Comparison of ENCODE assay signal across 15 cellular contexts in the genomic region with DNA sequence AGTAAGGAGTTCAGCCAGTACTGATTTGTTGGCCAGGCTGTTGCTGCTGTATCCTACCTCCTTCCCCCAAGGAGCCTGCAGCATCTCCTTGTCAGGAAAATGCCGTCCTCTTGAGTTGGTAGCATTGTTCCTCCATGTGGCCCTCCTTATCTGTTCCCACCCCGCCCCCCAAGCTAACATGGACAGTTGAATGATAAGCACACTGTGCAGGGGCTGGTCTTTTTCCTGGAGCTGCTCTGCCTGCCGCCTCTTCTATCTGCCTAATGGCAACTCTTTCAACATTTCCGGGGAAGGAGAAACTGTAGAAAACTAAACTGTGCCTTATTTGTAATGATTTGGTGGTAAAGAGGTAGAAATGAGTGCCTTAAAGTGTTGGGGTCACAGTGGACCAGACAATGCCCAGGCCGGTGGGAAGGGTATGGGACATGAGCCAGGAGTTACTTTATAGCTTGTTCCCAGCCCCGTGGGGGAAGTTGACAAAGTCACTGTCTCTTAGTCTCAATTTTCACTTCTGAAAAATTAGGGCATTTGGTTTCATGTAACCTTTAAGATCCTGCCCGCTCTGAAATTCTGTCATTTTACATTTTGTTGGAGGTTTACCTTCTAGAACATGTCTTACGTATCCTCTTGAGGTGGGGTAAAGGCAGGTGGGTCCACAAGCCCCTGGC. TPM values are rescaled to one million over a fixed set of nuclear protein-coding genes. Genes with fewer than 3 reads are reported as not detected.
A peak's percentile ranks its signal among the peaks of the same experiment; 100 is the strongest.
DNase-seq lines count a peak whose midpoint lies in the region; ATAC-seq, FAIRE-seq and TF ChIP-seq lines count a peak whose summit lies in the region.
"Had no signal": no experiment of that assay in that cellular context is flagged by ENCODE, and none has a peak within 500 bp of the region (broad histone marks: within the 10 kb centered on the region; RNA-seq: fewer than 3 reads in every experiment).

No MANE protein-coding gene starts in this region.

- peak overlapping the region; percentile 65 for H3K4me2 ChIP-seq in HepG2 (ENCODE audit: low read depth, low read length)

- no peaks in the 10 kb centered on the region for H3K9me3 Mint-ChIP-seq in activated T-helper 1 cell treated with anti-CD3 and anti-CD28 coated beads, Interleukin-12 subunit alpha, Interleukin-12 subunit beta, Interleukin-2, Interleukin-4 antibody, amounts not matched to agents 30 ng/mL and 10 ng/mL and 1 ng/mL, durations not matched to agents 14 hours and 24 hours and 36 hours

- H3K79me2 ChIP-seq in HepG2 (ENCODE audit: insufficient read depth, low read length): peaks cover 90% of the 10 kb centered on the region

- H3K27ac ChIP-seq in HepG2 (ENCODE audit: extremely low read length, insufficient read depth, low read length) (peak overlapping the region; percentile 39), right lobe of liver (peak overlapping the region in 1 of 3 donors; percentile 51), kidney (ENCODE audit: low read depth in 2 of 2, low read length in 2 of 2) (no peak overlapping the region)
- H3K27ac ChIP-seq: ovary, SK-N-MC had no signal

- no peak overlapping the region for H3K4me3 Mint-ChIP-seq in activated T-helper 1 cell treated with anti-CD3 and anti-CD28 coated beads, Interleukin-12 subunit alpha, Interleukin-12 subunit beta, Interleukin-2, Interleukin-4 antibody, amounts not matched to agents 30 ng/mL and 10 ng/mL and 1 ng/mL, durations not matched to agents 14 hours and 24 hours and 36 hours

- WGBS in HepG2 (ENCODE audit: low lambda C conversion rate): 40% methylated on average over 8 of the region's 8 CpGs
- WGBS in right lobe of liver (ENCODE audit: insufficient coverage, low coverage, low lambda C conversion rate, missing lambda C conversion rate): 48% methylated on average over 8 of the region's 8 CpGs

- no peak overlapping the region for H3K27ac Mint-ChIP-seq in activated T-helper 1 cell treated with anti-CD3 and anti-CD28 coated beads, Interleukin-12 subunit alpha, Interleukin-12 subunit beta, Interleukin-2, Interleukin-4 antibody, amounts not matched to agents 30 ng/mL and 10 ng/mL and 1 ng/mL, durations not matched to agents 14 hours and 24 hours and 36 hours

- no peaks in the 10 kb centered on the region for H3K9me3 ChIP-seq in HepG2 (ENCODE audit: low read length)
- no peaks in the 10 kb centered on the region for H3K9me3 ChIP-seq in right lobe of liver
- no peaks in the 10 kb centered on the region for H3K9me3 ChIP-seq in kidney (ENCODE audit: control insufficient read depth in 1 of 2, low read length in 2 of 2)
- H3K9me3 ChIP-seq: ovary had no signal

- CTCF ChIA-PET in HepG2 (lab: Yijun Ruan, JAX; ENCODE audit: low intra/inter-chr PET ratio, low total read pairs): no interaction called here

- no peak for TF ChIP-seq EP300 in HepG2 (IDR thresholded peaks at IDR 0.05; ENCODE audit: low read depth in 2 of 2, low read length in 2 of 2)
- TF ChIP-seq EP300 in HepG2 (CRISPR knock-in tag; IDR thresholded peaks at IDR 0.05; ENCODE audit: borderline replicate concordance): no peak

- no peaks in the 10 kb centered on the region for H3K27me3 Mint-ChIP-seq in activated T-helper 1 cell treated with anti-CD3 and anti-CD28 coated beads, Interleukin-12 subunit alpha, Interleukin-12 subunit beta, Interleukin-2, Interleukin-4 antibody, amounts not matched to agents 30 ng/mL and 10 ng/mL and 1 ng/mL, durations not matched to agents 14 hours and 24 hours and 36 hours (ENCODE audit: insufficient read depth)

- peaks cover 17% of the 10 kb centered on the region for H3K36me3 Mint-ChIP-seq in activated T-helper 1 cell treated with anti-CD3 and anti-CD28 coated beads, Interleukin-12 subunit alpha, Interleukin-12 subunit beta, Interleukin-2, Interleukin-4 antibody, amounts not matched to agents 30 ng/mL and 10 ng/mL and 1 ng/mL, durations not matched to agents 14 hours and 24 hours and 36 hours (ENCODE audit: low read depth)

- H3K4me3 ChIP-seq in HepG2 (replicated peaks in 1 of 3; ENCODE audit: insufficient read depth in 1 of 3, low read depth in 2 of 3, low read length in 3 of 3): peak overlapping the region in 1 of 3 experiments; percentile 18; a peak in 3 of 6 replicates
- H3K4me3 ChIP-seq in right lobe of liver: no peak overlapping the region
- H3K4me3 ChIP-seq in kidney (ENCODE audit: low read length in 2 of 2): no peak overlapping the region
- H3K4me3 ChIP-seq: ovary, SK-N-MC had no signal

- TF ChIP-seq POLR2A in HepG2 (IDR thresholded peaks at IDR 0.05; ENCODE audit: insufficient read depth in 1 of 2, low read depth in 2 of 2, low read length in 2 of 2): no peak
- no peak for TF ChIP-seq POLR2A in right lobe of liver (IDR thresholded peaks at IDR 0.05)

- peaks cover 68% of the 10 kb centered on the region for H3K4me1 Mint-ChIP-seq in activated T-helper 1 cell treated with anti-CD3 and anti-CD28 coated beads, Interleukin-12 subunit alpha, Interleukin-12 subunit beta, Interleukin-2, Interleukin-4 antibody, amounts not matched to agents 30 ng/mL and 10 ng/mL and 1 ng/mL, durations not matched to agents 14 hours and 24 hours and 36 hours (ENCODE audit: low read depth)

- TF ChIP-seq RAD21 in HepG2 (CRISPR knock-in tag; IDR thresholded peaks at IDR 0.05): no peak

- intact Hi-C loops in HepG2 (cut with micrococcal nuclease; ENCODE audit: unreplicated experiment) (no loop called here), right lobe of liver (cut with DNase I) (no loop called here), kidney (cut with DNase I) (no loop called here)
- intact Hi-C loops in activated T-helper 1 cell treated with anti-CD3 and anti-CD28 coated beads, Interleukin-12 subunit alpha, Interleukin-12 subunit beta, Interleukin-2, Interleukin-4 antibody, amounts not matched to agents 30 ng/mL and 10 ng/mL and 1 ng/mL, durations not matched to agents 14 hours and 24 hours and 36 hours (cut with micrococcal nuclease): no loop called here

- BruUV-seq in HepG2 (replicated peaks; lab: Mats Ljungman, UMichigan): no TSS peak

- H3K27me3 ChIP-seq in HepG2 (ENCODE audit: control insufficient read depth in 1 of 2, insufficient read depth in 2 of 2, low read length in 2 of 2) (no peaks in the 10 kb centered on the region), right lobe of liver (no peaks in the 10 kb centered on the region)
- H3K27me3 ChIP-seq: ovary had no signal

- peak; percentile 32 for DNase-seq in HepG2 (ENCODE audit: low spot score)
- no peak for DNase-seq in right lobe of liver
- peak; percentile 88 for DNase-seq in OCI-M1 (lab: John Stamatoyannopoulos, UW)
- peak; percentile 15 for DNase-seq in kidney
- no peak for DNase-seq in activated T-helper 1 cell treated with anti-CD3 and anti-CD28 coated beads, Interleukin-12 subunit alpha, Interleukin-12 subunit beta, Interleukin-2, Interleukin-4 antibody, amounts not matched to agents 30 ng/mL and 10 ng/mL and 1 ng/mL, durations not matched to agents 14 hours and 24 hours and 36 hours (ENCODE audit: low spot score)
- no peak for DNase-seq in DMS79 (lab: John Stamatoyannopoulos, UW)
- DNase-seq: effector CD8-positive, alpha-beta T cell; head of caudate nucleus; NCI-H524; ovary; stimulated activated CD4-positive, alpha-beta T cell treated with anti-CD3 and anti-CD28 coated beads, Interleukin-1b, Interleukin-23, amount 100 ng/mL, for 48 hours had no signal

- H3K4me1 ChIP-seq in HepG2 (ENCODE audit: insufficient read depth, low read length): peaks cover 87% of the 10 kb centered on the region
- peaks cover 0 to 21% (median 7%) of the 10 kb centered on the region in 4 donors for H3K4me1 ChIP-seq in right lobe of liver
- peaks cover 3 to 11% of the 10 kb centered on the region in 2 donors for H3K4me1 ChIP-seq in kidney (ENCODE audit: control insufficient read depth in 1 of 2, insufficient read depth in 1 of 2, low read depth in 1 of 2, low read length in 2 of 2)

- H3K9ac ChIP-seq in HepG2 (ENCODE audit: insufficient read depth, low read depth, low read length) (peak overlapping the region; percentile 21; the same call in 1 of the 2 replicates), kidney (ENCODE audit: low read length in 2 of 2) (no peak overlapping the region)

- FAIRE-seq in HepG2 (lab: Jason Lieb, UNC) (no peak), kidney (lab: Jason Lieb, UNC) (no peak)

- POLR2A ChIA-PET in HepG2 (lab: Yijun Ruan, JAX): interaction anchor here (0.7 to 6.7 kb wide), 2 partner anchors 35 to 40 kb away, joined by 3 to 56 read pairs; no protein-coding TSS in a partner anchor

- in situ Hi-C loops in HepG2 (cut with HindIII; ENCODE audit: extremely low pct_ligation_motif_present, low pct_unique_long_range_greater_than_20kb): no loop called here

- ATAC-seq in HepG2 (no peak), right lobe of liver (no peak), GM21825 (IDR thresholded peaks at IDR 0.05; ENCODE audit: unreplicated experiment) (no peak), GM19452 (IDR thresholded peaks at IDR 0.05; ENCODE audit: unreplicated experiment) (no peak)

- H3K36me3 ChIP-seq in HepG2 (replicated peaks in 1 of 2; ENCODE audit: control insufficient read depth in 1 of 2, insufficient read depth in 2 of 2, low read length in 2 of 2) (peaks cover 2 to 10% of the 10 kb centered on the region in 2 experiments; a peak in 1 of 5 replicates), right lobe of liver (no peaks in the 10 kb centered on the region), kidney (ENCODE audit: control insufficient read depth in 1 of 2, insufficient read depth in 2 of 2, low read length in 2 of 2) (no peaks in the 10 kb centered on the region)
- H3K36me3 ChIP-seq: ovary had no signal

- peaks cover 27% of the 10 kb centered on the region for H4K20me1 ChIP-seq in HepG2 (ENCODE audit: insufficient read depth, low read length)

- no peak overlapping the region for H2AFZ ChIP-seq in HepG2 (ENCODE audit: low read length)

- TF ChIP-seq CTCF in HepG2 (CRISPR knock-in tag; IDR thresholded peaks at IDR 0.05): no peak
- no peak for TF ChIP-seq CTCF in right lobe of liver (IDR thresholded peaks at IDR 0.05)
- no peak for TF ChIP-seq CTCF in kidney (IDR thresholded peaks at IDR 0.05; ENCODE audit: borderline replicate concordance, extremely low read depth, insufficient read depth)

RNA-seq across cellular contexts. Expression of a gene that starts 4.5 kb away (rescaled TPM):
- total RNA-seq in HepG2 (2016; rRNA removed; fragmentation: Illumina TruSeq; extraction: Trizol) (26.4 and 36.7 TPM in 2 replicates), right lobe of liver (10 to 100 TPM in 4 of 6 experiments, 1 to 10 TPM in 2; 5.6 to 43.0 (median 17.3) TPM), kidney (13.0 TPM)
- total RNA-seq in HepG2 (2016; cell fraction: cytosol; rRNA removed; fragmentation: Illumina TruSeq; extraction: Trizol; ENCODE audit: low read depth): 28.0 and 29.8 TPM in 2 replicates
- 25.8 and 32.7 TPM in 2 replicates for total RNA-seq in HepG2 (2016; cell fraction: insoluble cytoplasmic fraction; rRNA removed; fragmentation: Illumina TruSeq; extraction: Trizol)
- total RNA-seq in HepG2 (2016; cell fraction: membrane; rRNA removed; fragmentation: Illumina TruSeq; extraction: Trizol): 21.5 TPM in 2 replicates
- total RNA-seq in HepG2 (2016; cell fraction: nucleus; rRNA removed; fragmentation: Illumina TruSeq; extraction: Trizol): 34.3 and 41.9 TPM in 2 replicates
- polyA plus RNA-seq in HepG2 (2011; rRNA removed) (48.2 TPM in 2 replicates), kidney (ENCODE audit: insufficient read depth, low read depth, low replicate concordance) (5.7 TPM)
- 24.5 and 25.4 TPM in 2 replicates for polyA plus RNA-seq in HepG2 (2011; cell fraction: cytosol; rRNA removed)
- 91.1 and 92.6 TPM in 2 replicates for polyA plus RNA-seq in HepG2 (2011; cell fraction: nucleus; rRNA removed)
- polyA plus RNA-seq in HepG2 (2012): 34.1 and 39.4 TPM in 2 replicates
- polyA plus RNA-seq in HepG2 (2016; cell fraction: cytosol; fragmentation: Illumina TruSeq; extraction: Trizol; ENCODE audit: low read depth): 8.3 and 8.5 TPM in 2 replicates
- 26.6 and 30.9 TPM in 2 replicates for polyA plus RNA-seq in HepG2 (2016; cell fraction: insoluble cytoplasmic fraction; fragmentation: Illumina TruSeq; extraction: Trizol; ENCODE audit: low read depth)
- polyA plus RNA-seq in HepG2 (2016; cell fraction: membrane; fragmentation: Illumina TruSeq; extraction: Trizol; ENCODE audit: low read depth): 15.4 and 16.9 TPM in 2 replicates
- 87.6 and 89.2 TPM in 2 replicates for polyA plus RNA-seq in HepG2 (2016; cell fraction: nucleus; fragmentation: Illumina TruSeq; extraction: Trizol; ENCODE audit: insufficient read depth, low read depth)
- polyA minus RNA-seq in HepG2 (2011; rRNA and poly(A)+ RNA removed; ENCODE audit: low replicate concordance): 15.6 and 49.1 TPM in 2 replicates
- polyA minus RNA-seq in HepG2 (2011; cell fraction: cytosol; rRNA and poly(A)+ RNA removed): 12.3 and 12.7 TPM in 2 replicates
- 57.0 and 67.1 TPM in 2 replicates for polyA minus RNA-seq in HepG2 (2011; cell fraction: nucleus; rRNA and poly(A)+ RNA removed)
- 30.7 and 38.6 TPM in 2 replicates for total RNA-seq in activated T-helper 1 cell treated with anti-CD3 and anti-CD28 coated beads, Interleukin-12 subunit alpha, Interleukin-12 subunit beta, Interleukin-2, Interleukin-4 antibody, amounts not matched to agents 30 ng/mL and 10 ng/mL and 1 ng/mL, durations not matched to agents 14 hours and 24 hours and 36 hours

RNA-seq across cellular contexts. Expression of a gene that starts 29.4 kb away (rescaled TPM):
- total RNA-seq in HepG2 (2016; rRNA removed; fragmentation: Illumina TruSeq; extraction: Trizol) (10.0 and 10.5 TPM in 2 replicates), right lobe of liver (not detected), kidney (not detected)
- 9.4 and 11.8 TPM in 2 replicates for total RNA-seq in HepG2 (2016; cell fraction: cytosol; rRNA removed; fragmentation: Illumina TruSeq; extraction: Trizol; ENCODE audit: low read depth)
- 9.5 and 11.5 TPM in 2 replicates for total RNA-seq in HepG2 (2016; cell fraction: insoluble cytoplasmic fraction; rRNA removed; fragmentation: Illumina TruSeq; extraction: Trizol)
- 10.2 and 12.3 TPM in 2 replicates for total RNA-seq in HepG2 (2016; cell fraction: membrane; rRNA removed; fragmentation: Illumina TruSeq; extraction: Trizol)
- total RNA-seq in HepG2 (2016; cell fraction: nucleus; rRNA removed; fragmentation: Illumina TruSeq; extraction: Trizol): 3.3 and 4.2 TPM in 2 replicates
- polyA plus RNA-seq in HepG2 (2011; rRNA removed) (12.2 and 13.8 TPM in 2 replicates), kidney (ENCODE audit: insufficient read depth, low read depth, low replicate concordance) (not detected)
- polyA plus RNA-seq in HepG2 (2011; cell fraction: cytosol; rRNA removed): 10.6 and 20.2 TPM in 2 replicates
- polyA plus RNA-seq in HepG2 (2011; cell fraction: nucleus; rRNA removed): 5.9 and 7.2 TPM in 2 replicates
- 4.3 and 11.1 TPM in 2 replicates for polyA plus RNA-seq in HepG2 (2012)
- 14.1 and 18.5 TPM in 2 replicates for polyA plus RNA-seq in HepG2 (2016; cell fraction: cytosol; fragmentation: Illumina TruSeq; extraction: Trizol; ENCODE audit: low read depth)
- 14.2 and 18.6 TPM in 2 replicates for polyA plus RNA-seq in HepG2 (2016; cell fraction: insoluble cytoplasmic fraction; fragmentation: Illumina TruSeq; extraction: Trizol; ENCODE audit: low read depth)
- 13.4 and 14.9 TPM in 2 replicates for polyA plus RNA-seq in HepG2 (2016; cell fraction: membrane; fragmentation: Illumina TruSeq; extraction: Trizol; ENCODE audit: low read depth)
- 12.3 and 12.7 TPM in 2 replicates for polyA plus RNA-seq in HepG2 (2016; cell fraction: nucleus; fragmentation: Illumina TruSeq; extraction: Trizol; ENCODE audit: insufficient read depth, low read depth)
- 30.1 TPM in 1 of 2 replicates, not detected in the other for polyA minus RNA-seq in HepG2 (2011; rRNA and poly(A)+ RNA removed; ENCODE audit: low replicate concordance)
- polyA minus RNA-seq in HepG2 (2011; cell fraction: cytosol; rRNA and poly(A)+ RNA removed): 3.4 and 3.6 TPM in 2 replicates
- 2.2 and 3.2 TPM in 2 replicates for polyA minus RNA-seq in HepG2 (2011; cell fraction: nucleus; rRNA and poly(A)+ RNA removed)
- total RNA-seq in activated T-helper 1 cell treated with anti-CD3 and anti-CD28 coated beads, Interleukin-12 subunit alpha, Interleukin-12 subunit beta, Interleukin-2, Interleukin-4 antibody, amounts not matched to agents 30 ng/mL and 10 ng/mL and 1 ng/mL, durations not matched to agents 14 hours and 24 hours and 36 hours: not detected in 2 replicates
- total RNA-seq: ovary had no signal
- polyA plus RNA-seq: liver had no signal

Comparison
In these comparisons a context has a peak if more than half of its experiments do, and no peak if none do; other contexts are left out.
1. DNase-seq: peak in HepG2 (single experiment), OCI-M1 (single experiment) and kidney (single experiment); none in right lobe of liver (0 of 3), activated T-helper 1 cell treated with anti-CD3 and anti-CD28 coated beads, Interleukin-12 subunit alpha, Interleukin-12 subunit beta, Interleukin-2, Interleukin-4 antibody, amounts not matched to agents 30 ng/mL and 10 ng/mL and 1 ng/mL, durations not matched to agents 14 hours and 24 hours and 36 hours (single experiment) and DMS79 (single experiment).